21 cellular contexts compared by ENCODE assay signal in the genomic region with DNA sequence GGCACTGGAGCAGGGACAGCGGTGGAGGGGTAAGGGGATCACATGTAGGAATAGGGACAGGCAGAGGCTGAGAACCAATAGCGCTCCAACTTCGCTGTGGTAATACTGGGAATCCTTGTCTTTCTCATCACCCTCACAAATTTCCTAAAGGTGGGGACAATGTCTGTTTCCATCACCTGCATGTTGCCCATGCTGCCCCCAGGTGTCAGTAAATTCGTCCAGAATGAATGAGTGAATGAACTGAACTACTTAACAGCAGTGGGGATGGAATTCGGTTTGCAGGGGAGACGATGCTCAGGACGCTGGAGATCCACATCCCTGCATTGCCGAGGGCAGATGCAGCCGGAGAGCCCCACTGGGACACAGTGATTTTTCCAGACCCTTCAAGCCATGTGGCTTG.
DNase-seq lines count a peak whose midpoint lies in the region; ATAC-seq, FAIRE-seq and TF ChIP-seq lines count a peak whose summit lies in the region.
"Had no signal": no experiment of that assay in that cellular context is flagged by ENCODE, and none has a peak within 500 bp of the region (broad histone marks: within the 10 kb centered on the region; RNA-seq: fewer than 3 reads in every experiment).

No MANE protein-coding gene starts in this region.

- H2AK5ac ChIP-seq in H9 (ENCODE audit: insufficient read length, low read length) = no peak overlapping the region
- H2AK5ac ChIP-seq in mesendoderm (ENCODE audit: low read length) = no peak overlapping the region

- H3K4me3 ChIP-seq in DND-41 (ENCODE audit: low read depth in 1 of 2, low read length in 2 of 2) (no peak overlapping the region), K562 (no peak overlapping the region), mesendoderm (ENCODE audit: low read length) (no peak overlapping the region)
- H3K4me3 ChIP-seq: HAP-1, MG63, SK-N-MC had no signal

- H3K27me3 ChIP-seq in DND-41 (ENCODE audit: insufficient read depth, low read length, poor library complexity) = no peaks in the 10 kb centered on the region
- H3K27me3 ChIP-seq in H9 (ENCODE audit: insufficient read depth, low read length) = no peaks in the 10 kb centered on the region; the same call in 1 of the 2 replicates
- peaks cover 0 to 12% of the 10 kb centered on the region in 2 experiments; a peak in 2 of 5 replicates for H3K27me3 ChIP-seq in K562 (ENCODE audit: control insufficient read depth in 2 of 2, insufficient read depth in 2 of 2, low read length in 2 of 2)
- no peaks in the 10 kb centered on the region for H3K27me3 ChIP-seq in mesendoderm (ENCODE audit: insufficient read depth, low read length, poor library complexity)
- H3K27me3 ChIP-seq: MG63 had no signal

- BruUV-seq in K562 (replicated peaks; lab: Mats Ljungman, UMichigan) = no TSS peak

- no peak overlapping the region for H3K4me2 ChIP-seq in DND-41 (ENCODE audit: insufficient read depth, low read length)
- H3K4me2 ChIP-seq in H9 (ENCODE audit: insufficient read depth, insufficient read length, low read length) = no peak overlapping the region
- no peak overlapping the region for H3K4me2 ChIP-seq in K562 (ENCODE audit: insufficient read depth, low read length)
- no peak overlapping the region for H3K4me2 ChIP-seq in mesendoderm (ENCODE audit: low read length)

- H3K27me3 Mint-ChIP-seq in H9 (ENCODE audit: low read depth) (peaks cover 6% of the 10 kb centered on the region; the same call in 1 of the 2 replicates), endothelial cell (ENCODE audit: unreplicated experiment) (peaks cover 2% of the 10 kb centered on the region)

- H3K4me1 ChIP-seq in DND-41 (ENCODE audit: insufficient read depth, low read length) (no peaks in the 10 kb centered on the region), H9 (ENCODE audit: insufficient read depth, low read length) (peaks cover 5% of the 10 kb centered on the region; the same call in 1 of the 2 replicates), K562 (replicated peaks in 1 of 2; ENCODE audit: control insufficient read depth in 2 of 2, insufficient read depth in 2 of 2, low read length in 2 of 2) (no peaks in the 10 kb centered on the region), mesendoderm (ENCODE audit: control insufficient read depth, low read depth, low read length) (no peaks in the 10 kb centered on the region)
- H3K4me1 ChIP-seq: HAP-1 had no signal

- no peak for DNase-seq in DND-41
- DNase-seq in H9 = no peak
- DNase-seq in K562 (ENCODE audit: extremely low read depth in 1 of 4, low spot score in 3 of 4) = no peak
- peak; percentile 25 for DNase-seq in mesendoderm
- DNase-seq in endothelial cell (ENCODE audit: low spot score) = no peak
- DNase-seq in left colon = no peak
- no peak for DNase-seq in NCI-H1105 (lab: John Stamatoyannopoulos, UW)
- DNase-seq: CD8-positive, alpha-beta memory T cell; DMS53; MG63; NCI-H1048; NCI-H1436 treated with DMSO at 0.1 percent for 48 hours; NCI-H2029; NCI-H2171 treated with DMSO at 0.1 percent for 48 hours; NCI-H510A; NCI-H748 treated with DMSO at 0.1 percent for 48 hours; NK-92 treated with Interleukin-12 subunit alpha and Interleukin-12 subunit beta, amount 100 ng/mL, for 24 hours; OCI-M1; SHP77 had no signal

- H3K9me1 ChIP-seq in K562 (ENCODE audit: control insufficient read depth, insufficient read depth, low read length) = no peaks in the 10 kb centered on the region

- H3K27ac ChIP-seq in DND-41 (ENCODE audit: low read length) (no peak overlapping the region), H9 (ENCODE audit: insufficient read length, low read depth, low read length) (no peak overlapping the region), K562 (ENCODE audit: extremely low read depth, low read depth, low read length) (no peak overlapping the region), mesendoderm (ENCODE audit: low read depth, low read length) (no peak overlapping the region)
- H3K27ac ChIP-seq: SK-N-MC had no signal

- no peaks in the 10 kb centered on the region for H3K36me3 ChIP-seq in DND-41 (ENCODE audit: insufficient read depth, low read length)
- H3K36me3 ChIP-seq in K562 (ENCODE audit: control insufficient read depth, insufficient read depth, low read length) = no peaks in the 10 kb centered on the region
- no peaks in the 10 kb centered on the region for H3K36me3 ChIP-seq in mesendoderm (ENCODE audit: control insufficient read depth, insufficient read depth, low read length)
- H3K36me3 ChIP-seq: HAP-1, MG63 had no signal

- no peaks in the 10 kb centered on the region for H3K23me2 ChIP-seq in H9 (ENCODE audit: insufficient read length, low read depth, low read length, poor library complexity, severe bottlenecking)

- H3K27ac Mint-ChIP-seq in H9 (no peak overlapping the region; a peak in 1 of 7 replicates), endothelial cell (ENCODE audit: unreplicated experiment) (no peak overlapping the region)
- H3K27ac Mint-ChIP-seq: CD8-positive, alpha-beta memory T cell had no signal

- no peaks in the 10 kb centered on the region for H3K79me2 ChIP-seq in DND-41 (ENCODE audit: insufficient read depth, low read length)
- H3K79me2 ChIP-seq in H9 (ENCODE audit: insufficient read depth, low read length) = no peaks in the 10 kb centered on the region
- H3K79me2 ChIP-seq in K562 (ENCODE audit: control insufficient read depth, insufficient read depth, low read length) = no peaks in the 10 kb centered on the region
- H3K79me2 ChIP-seq in mesendoderm (ENCODE audit: control insufficient read depth, insufficient read depth, low read length) = no peaks in the 10 kb centered on the region

- no peak overlapping the region for H3K4ac ChIP-seq in H9 (ENCODE audit: low read depth, low read length)
- H3K4ac ChIP-seq in mesendoderm (ENCODE audit: low read depth, low read length) = no peak overlapping the region

- in situ Hi-C loops in K562 (cut with MboI) = no loop called here

- H4K91ac ChIP-seq in H9 (ENCODE audit: insufficient read length, low read depth, low read length) = no peak overlapping the region

- H3K9me3 Mint-ChIP-seq in H9 = no peaks in the 10 kb centered on the region
- H3K9me3 Mint-ChIP-seq in endothelial cell (ENCODE audit: unreplicated experiment) = no peaks in the 10 kb centered on the region

- ATAC-seq in DND-41 (ENCODE audit: insufficient read depth, low read depth) (no peak), K562 (no peak), left colon (no peak)

- H3K9ac ChIP-seq in DND-41 (ENCODE audit: low read depth, low read length) (no peak overlapping the region), H9 (ENCODE audit: extremely low read depth, insufficient read length, low read length) (no peak overlapping the region), K562 (ENCODE audit: insufficient read depth in 1 of 2, low read depth in 2 of 2, low read length in 2 of 2) (no peak overlapping the region), mesendoderm (ENCODE audit: low read length) (no peak overlapping the region)

- H2BK12ac ChIP-seq in H9 (ENCODE audit: insufficient read length, low read depth, low read length) = no peak overlapping the region

- TF ChIP-seq POLR2A in K562 (conservative IDR thresholded peaks at IDR 0.05) = no peak

- no peak for TF ChIP-seq EP300 in K562 (IDR thresholded peaks at IDR 0.05; ENCODE audit: low read length)

- intact Hi-C loops in K562 (cut with micrococcal nuclease) = no loop called here
- intact Hi-C loops in left colon (cut with DNase I, micrococcal nuclease) = no loop called here

- no peak overlapping the region for H2BK15ac ChIP-seq in H9 (ENCODE audit: low read depth, low read length)
- H2BK15ac ChIP-seq in mesendoderm (replicated peaks; ENCODE audit: low read depth) = no peak overlapping the region

- no peak overlapping the region for H2BK20ac ChIP-seq in H9 (ENCODE audit: low read depth, low read length, poor library complexity, severe bottlenecking)

- POLR2A ChIA-PET in K562 (lab: Yijun Ruan, JAX) = no interaction called here

- H3K23ac ChIP-seq in H9 (ENCODE audit: insufficient read length, low read depth, low read length) = no peak overlapping the region
- H3K23ac ChIP-seq in mesendoderm (ENCODE audit: low read length) = no peak overlapping the region

- H3K56ac ChIP-seq in H9 (ENCODE audit: insufficient read length, low read depth, low read length) (no peak overlapping the region), mesendoderm (ENCODE audit: low read length) (no peak overlapping the region)

- H3K36me3 Mint-ChIP-seq in H9 (ENCODE audit: insufficient read depth in 1 of 3, low read depth in 3 of 3) = peaks cover 0 to 5% (median 0%) of the 10 kb centered on the region in 3 experiments; a peak in 1 of 7 replicates
- peaks cover 11% of the 10 kb centered on the region for H3K36me3 Mint-ChIP-seq in endothelial cell (ENCODE audit: low read depth, unreplicated experiment)
- H3K36me3 Mint-ChIP-seq: CD8-positive, alpha-beta memory T cell had no signal

- TF ChIP-seq CTCF in DND-41 (IDR thresholded peaks at IDR 0.05; ENCODE audit: borderline replicate concordance, extremely low read depth, low read length, poor library complexity, severe bottlenecking) (peak; percentile 19), H9 (conservative IDR thresholded peaks at IDR 0.05) (peak; percentile 37; the same call in 2 of the 3 replicates), K562 (IDR thresholded peaks at IDR 0.05 in 2 of 3, conservative IDR thresholded peaks at IDR 0.05 in 1 of 3; ENCODE audit: insufficient read depth in 2 of 3, low read depth in 1 of 3, low read length in 3 of 3) (peak in 2 of 3 experiments; percentile 17 to 19; a peak in 1 of 6 replicates), endothelial cell (IDR thresholded peaks at IDR 0.05; ENCODE audit: unreplicated experiment) (no peak)

- H2BK5ac ChIP-seq in H9 (ENCODE audit: insufficient read length, low read length) (no peak overlapping the region), mesendoderm (ENCODE audit: low read length) (no peak overlapping the region)

- H3K9me3 ChIP-seq in DND-41 (ENCODE audit: insufficient read depth, low read length, severe bottlenecking) (no peaks in the 10 kb centered on the region), H9 (ENCODE audit: control insufficient read depth, low read depth, low read length) (no peaks in the 10 kb centered on the region), K562 (replicated peaks; ENCODE audit: control insufficient read depth, insufficient read depth, low read depth, low read length) (no peaks in the 10 kb centered on the region)
- H3K9me3 ChIP-seq: HAP-1 had no signal

- no peak overlapping the region for H3K4me3 Mint-ChIP-seq in H9
- no peak overlapping the region for H3K4me3 Mint-ChIP-seq in endothelial cell (ENCODE audit: unreplicated experiment)
- H3K4me3 Mint-ChIP-seq: CD8-positive, alpha-beta memory T cell had no signal

- H4K5ac ChIP-seq in H9 (ENCODE audit: insufficient read length, low read depth, low read length) (no peak overlapping the region), mesendoderm (ENCODE audit: low read length) (no peak overlapping the region)

- no peak overlapping the region for H4K8ac ChIP-seq in H9 (replicated peaks; ENCODE audit: insufficient read length, low read depth, low read length)
- H4K8ac ChIP-seq in mesendoderm (ENCODE audit: low read depth, low read length) = no peak overlapping the region

- H3T11ph ChIP-seq in H9 (ENCODE audit: low read length) = no peak overlapping the region

- H3K18ac ChIP-seq in H9 (ENCODE audit: insufficient read length, low read depth, low read length) (no peak overlapping the region), mesendoderm (ENCODE audit: low read length) (no peak overlapping the region)

- CTCF ChIA-PET in K562 (lab: Yijun Ruan, JAX; ENCODE audit: low intra/inter-chr PET ratio) = no interaction called here

- H3K14ac ChIP-seq in H9 (ENCODE audit: insufficient read depth, low read length) = no peak overlapping the region

- H3K79me1 ChIP-seq in H9 (ENCODE audit: insufficient read depth, low read depth, low read length, poor library complexity, severe bottlenecking) (no peaks in the 10 kb centered on the region), mesendoderm (ENCODE audit: low read length) (no peaks in the 10 kb centered on the region)

- H2AFZ ChIP-seq in DND-41 (ENCODE audit: low read depth, low read length) (no peak overlapping the region), H9 (ENCODE audit: low read length) (no peak overlapping the region), K562 (ENCODE audit: low read depth, low read length) (no peak overlapping the region)

- no peak overlapping the region for H2BK120ac ChIP-seq in H9 (ENCODE audit: low read depth, low read length, poor library complexity, severe bottlenecking)
- no peak overlapping the region for H2BK120ac ChIP-seq in mesendoderm (ENCODE audit: low read depth, low read length)

- TF ChIP-seq RAD21 in K562 (CRISPR knock-in tag; conservative IDR thresholded peaks at IDR 0.05 in 1 of 2, IDR thresholded peaks at IDR 0.05 in 1 of 2) = peak in 1 of 2 experiments; percentile 16; a peak in 1 of 4 replicates

- peaks cover 27 to 29% of the 10 kb centered on the region in 2 experiments for H3K4me1 Mint-ChIP-seq in H9
- peaks cover 2% of the 10 kb centered on the region for H3K4me1 Mint-ChIP-seq in endothelial cell (ENCODE audit: unreplicated experiment)

- no peak for FAIRE-seq in K562 (lab: Jason Lieb, UNC)

- WGBS in H9 (ENCODE audit: extremely low coverage, insufficient read length, low lambda C conversion rate) = no CpG with 5 or more reads among the region's 9 CpGs
- 1% methylated on average over 9 of the region's 9 CpGs for WGBS in K562 (ENCODE audit: insufficient coverage, low coverage, missing lambda C conversion rate)
- no CpG with 5 or more reads among the region's 9 CpGs for WGBS in mesendoderm (ENCODE audit: extremely low coverage, insufficient coverage, low lambda C conversion rate)

- H4K20me1 ChIP-seq in DND-41 (ENCODE audit: insufficient read depth, low read length) = no peaks in the 10 kb centered on the region
- no peaks in the 10 kb centered on the region for H4K20me1 ChIP-seq in H9 (ENCODE audit: control insufficient read depth, insufficient read depth, insufficient read length)
- H4K20me1 ChIP-seq in K562 (replicated peaks; ENCODE audit: control insufficient read depth, insufficient read depth, low read length) = 0 out of 2 replicates have a peak, but pooled peaks cover 3% of the 10 kb centered on the region
